ENCODE assay signal across 16 cellular contexts in the genomic region with DNA sequence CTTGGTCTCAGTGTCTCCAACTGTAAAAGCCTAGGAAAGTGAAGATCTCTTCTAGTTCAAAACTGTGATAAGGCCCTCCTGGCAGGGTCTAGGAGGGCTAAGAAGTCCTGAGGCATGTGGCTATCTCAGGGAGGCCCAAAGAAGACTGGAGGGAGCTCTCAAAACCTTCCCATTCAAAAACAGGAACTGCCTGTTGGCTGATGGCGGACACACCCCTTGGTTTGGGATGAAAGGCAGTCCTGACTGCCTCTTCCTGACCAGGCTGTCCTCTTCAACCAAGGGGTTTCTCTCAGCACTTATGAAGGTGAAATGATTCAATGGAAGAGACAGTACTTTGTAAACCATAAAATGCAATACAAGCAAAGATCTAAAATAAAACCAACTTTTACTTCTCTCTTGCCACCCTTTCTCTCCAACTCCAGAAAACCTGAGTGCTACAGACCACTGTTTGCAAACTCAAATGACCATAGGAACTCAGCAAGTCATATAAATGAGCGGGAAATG. TPM values are rescaled to one million over a fixed set of nuclear protein-coding genes. Genes with fewer than 3 reads are reported as not detected.
A peak's percentile ranks its signal among the peaks of the same experiment; 100 is the strongest.
DNase-seq lines count a peak whose midpoint lies in the region; ATAC-seq and TF ChIP-seq lines count a peak whose summit lies in the region.
"Had no signal": no experiment of that assay in that cellular context is flagged by ENCODE, and none has a peak within 500 bp of the region (broad histone marks: within the 10 kb centered on the region; RNA-seq: fewer than 3 reads in every experiment).

No MANE protein-coding gene starts in this region.

- DNase-seq in left ventricle myocardium inferior (no peak), left ventricle myocardium superior (no peak), T-cell (no peak), stomach (no peak), dorsolateral prefrontal cortex (no peak)
- no peak for DNase-seq in effector memory CD4-positive, alpha-beta T cell
- no peak for DNase-seq in activated CD4-positive, CD25-positive, alpha-beta regulatory T cell treated with anti-CD3 and anti-CD28 coated beads, Interleukin-2, amount 50 U/mL, for 72 hours
- DNase-seq in stimulated activated CD4-positive, alpha-beta T cell treated with anti-CD3 and anti-CD28 coated beads, Interleukin-4, amount 100 ng/mL, for 24 hours: no peak
- DNase-seq: C1 segment of cervical spinal cord; GF-D8; kidney glomerular epithelial cell; NCI-H1930; NCI-H748 treated with DMSO at 0.1 percent for 48 hours; retina; SIG-M5; stimulated activated CD4-positive, alpha-beta T cell treated with anti-CD3 and anti-CD28 coated beads, Interleukin-2, amount 100 ng/mL, for 48 hours had no signal

- H3K4me1 ChIP-seq in left ventricle myocardium inferior: peaks cover 94% of the 10 kb centered on the region
- H3K4me1 ChIP-seq in effector memory CD4-positive, alpha-beta T cell (ENCODE audit: control insufficient read depth, insufficient read depth, low read length, poor library complexity, severe bottlenecking): peaks cover 27% of the 10 kb centered on the region
- H3K4me1 ChIP-seq in stomach: peaks cover 1 to 83% (median 65%) of the 10 kb centered on the region in 4 donors

- H3K27ac Mint-ChIP-seq in T-cell: peak overlapping the region; percentile 94 to 97

- H3K27ac ChIP-seq in left ventricle myocardium inferior (replicated peaks) (peak overlapping the region; percentile 79), stomach (peak overlapping the region in 4 of 5 donors; percentile 10 to 43 (median 28)), dorsolateral prefrontal cortex (peak overlapping the region in 8 of 59 donors; percentile 1 to 44 (median 14))
- H3K27ac ChIP-seq in effector memory CD4-positive, alpha-beta T cell (ENCODE audit: insufficient read depth, low read length, poor library complexity, severe bottlenecking): peak overlapping the region; percentile 53

- peaks cover 30% of the 10 kb centered on the region for H3K36me3 ChIP-seq in left ventricle myocardium inferior
- H3K36me3 ChIP-seq in effector memory CD4-positive, alpha-beta T cell (ENCODE audit: control insufficient read depth, insufficient read depth, low read length): peaks cover 24% of the 10 kb centered on the region
- H3K36me3 ChIP-seq in stomach: peaks cover 13 to 40% (median 37%) of the 10 kb centered on the region in 4 donors

- H3K4me3 ChIP-seq in left ventricle myocardium inferior (no peak overlapping the region), stomach (no peak overlapping the region), dorsolateral prefrontal cortex (no peak overlapping the region)
- no peak overlapping the region for H3K4me3 ChIP-seq in effector memory CD4-positive, alpha-beta T cell (ENCODE audit: insufficient read depth, low read depth, low read length, poor library complexity, severe bottlenecking)

- H3K4me1 Mint-ChIP-seq in T-cell: peaks cover 55 to 72% (median 55%) of the 10 kb centered on the region in 3 donors

- H3K9me3 Mint-ChIP-seq in T-cell: no peaks in the 10 kb centered on the region

- intact Hi-C loops in left ventricle myocardium inferior (cut with micrococcal nuclease) (no loop called here), left ventricle myocardium superior (cut with micrococcal nuclease) (no loop called here), stomach (cut with DNase I; ENCODE audit: low total_unique reads) (no loop called here), dorsolateral prefrontal cortex (cut with DNase I) (no loop called here)

- peaks cover 16% of the 10 kb centered on the region for H3K36me3 Mint-ChIP-seq in T-cell

- 83 to 97% (median 87%) methylated on average over 2 of the region's 2 CpGs for WGBS in stomach, 5 donors

- CTCF ChIA-PET in T-cell (lab: Charles Lee): no interaction called here

- no peak for ATAC-seq in left ventricle myocardium superior
- ATAC-seq in T-cell (replicated peaks in 1 of 4): no peak

- H3K27me3 ChIP-seq in left ventricle myocardium inferior (ENCODE audit: low read depth) (no peaks in the 10 kb centered on the region), stomach (no peaks in the 10 kb centered on the region), dorsolateral prefrontal cortex (no peaks in the 10 kb centered on the region)
- H3K27me3 ChIP-seq in effector memory CD4-positive, alpha-beta T cell (replicated peaks; ENCODE audit: control insufficient read depth, insufficient read depth, low read length, poor library complexity, severe bottlenecking): no peaks in the 10 kb centered on the region

- no peak for TF ChIP-seq EP300 in stomach (IDR thresholded peaks at IDR 0.05)

- TF ChIP-seq POLR2A in stomach (IDR thresholded peaks at IDR 0.05): no peak

- POLR2A ChIA-PET in T-cell (lab: Charles Lee): no interaction called here

- H3K4me3 Mint-ChIP-seq in T-cell: peak overlapping the region in 1 of 3 donors; percentile 19

- no peak for TF ChIP-seq CTCF in left ventricle myocardium inferior (IDR thresholded peaks at IDR 0.05; ENCODE audit: borderline replicate concordance)
- no peak for TF ChIP-seq CTCF in stomach (IDR thresholded peaks at IDR 0.05)
- no peak for TF ChIP-seq CTCF in dorsolateral prefrontal cortex (IDR thresholded peaks at IDR 0.05 in 54 of 56, conservative IDR thresholded peaks at IDR 0.05 in 2 of 56; ENCODE audit: low read depth in 1 of 56, partially characterized antibody in 56 of 56)

- H3K27me3 Mint-ChIP-seq in T-cell: no peaks in the 10 kb centered on the region

- H3K9me3 ChIP-seq in left ventricle myocardium inferior (replicated peaks): no peaks in the 10 kb centered on the region
- H3K9me3 ChIP-seq in effector memory CD4-positive, alpha-beta T cell (ENCODE audit: control insufficient read depth, low read length): no peaks in the 10 kb centered on the region
- no peaks in the 10 kb centered on the region for H3K9me3 ChIP-seq in stomach

RNA-seq across cellular contexts. Expression of gene ZNF764, which starts 4.7 kb away (rescaled TPM):
- total RNA-seq in left ventricle myocardium inferior: 8.9 TPM
- total RNA-seq in left ventricle myocardium superior: 9.1 TPM
- 10 to 100 TPM; 14.9 to 33.9 (median 27.3) TPM for total RNA-seq in T-cell
- total RNA-seq in stomach: 100 to 1,000 TPM in 1 of 5 donors, 10 to 100 TPM in 3, 1 to 10 TPM in 1; 3.5 to 107 (median 13.4) TPM
- polyA plus RNA-seq in stomach: 1 to 10 TPM; 3.9 to 7.8 (median 6.8) TPM
- total RNA-seq in dorsolateral prefrontal cortex: 10 to 100 TPM in 102 of 120 experiments, 1 to 10 TPM in 18; 8.2 to 19.0 (median 11.5) TPM

RNA-seq across cellular contexts. Expression of gene ZNF688, which starts 18.1 kb away (rescaled TPM):
- total RNA-seq in left ventricle myocardium inferior (10.8 TPM), left ventricle myocardium superior (10.0 TPM), T-cell (10 to 100 TPM; 11.9 to 25.9 (median 20.7) TPM), stomach (100 to 1,000 TPM in 1 of 5 donors, 10 to 100 TPM in 3, 1 to 10 TPM in 1; 9.4 to 123 (median 18.3) TPM), dorsolateral prefrontal cortex (10 to 100 TPM in 118 of 120 experiments, 1 to 10 TPM in 2; 9.8 to 27.9 (median 15.6) TPM)
- 10 to 100 TPM; 25.2 to 26.1 (median 25.3) TPM for polyA plus RNA-seq in stomach

RNA-seq across cellular contexts. Expression of gene ZNF747, which starts 18.8 kb away (rescaled TPM):
- total RNA-seq in left ventricle myocardium inferior (8.9 TPM), left ventricle myocardium superior (9.0 TPM), T-cell (10 to 100 TPM in 3 of 5 donors, 1 to 10 TPM in 2; 6.8 to 17.4 (median 14.2) TPM), stomach (10 to 100 TPM; 10.3 to 18.7 (median 12.9) TPM), dorsolateral prefrontal cortex (10 to 100 TPM in 115 of 120 experiments, 1 to 10 TPM in 5; 9.2 to 17.9 (median 12.6) TPM)
- 1 to 10 TPM; 6.2 to 7.8 (median 7.3) TPM for polyA plus RNA-seq in stomach

RNA-seq across cellular contexts. Expression of gene ZNF768, which starts 27.1 kb away (rescaled TPM):
- total RNA-seq in left ventricle myocardium inferior: 61.1 TPM
- 75.4 TPM for total RNA-seq in left ventricle myocardium superior
- 1 to 10 TPM; 5.0 to 8.3 (median 7.2) TPM for total RNA-seq in T-cell
- 10 to 100 TPM; 11.9 to 75.0 (median 30.0) TPM for total RNA-seq in stomach
- 10 to 100 TPM; 27.0 to 33.2 (median 32.7) TPM for polyA plus RNA-seq in stomach
- total RNA-seq in dorsolateral prefrontal cortex: 10 to 100 TPM; 22.6 to 71.7 (median 28.8) TPM

RNA-seq across cellular contexts. Expression of gene ZNF785, which starts 32.0 kb away (rescaled TPM):
- total RNA-seq in left ventricle myocardium inferior (7.1 TPM), left ventricle myocardium superior (7.3 TPM), T-cell (10 to 100 TPM; 11.7 to 30.9 (median 26.6) TPM), stomach (10 to 100 TPM in 3 of 5 donors, 1 to 10 TPM in 2; 7.8 to 49.0 (median 10.3) TPM), dorsolateral prefrontal cortex (10 to 100 TPM; 16.4 to 51.1 (median 30.1) TPM)
- 1 to 10 TPM; 3.8 to 5.4 (median 4.6) TPM for polyA plus RNA-seq in stomach
